In the genomic region with DNA sequence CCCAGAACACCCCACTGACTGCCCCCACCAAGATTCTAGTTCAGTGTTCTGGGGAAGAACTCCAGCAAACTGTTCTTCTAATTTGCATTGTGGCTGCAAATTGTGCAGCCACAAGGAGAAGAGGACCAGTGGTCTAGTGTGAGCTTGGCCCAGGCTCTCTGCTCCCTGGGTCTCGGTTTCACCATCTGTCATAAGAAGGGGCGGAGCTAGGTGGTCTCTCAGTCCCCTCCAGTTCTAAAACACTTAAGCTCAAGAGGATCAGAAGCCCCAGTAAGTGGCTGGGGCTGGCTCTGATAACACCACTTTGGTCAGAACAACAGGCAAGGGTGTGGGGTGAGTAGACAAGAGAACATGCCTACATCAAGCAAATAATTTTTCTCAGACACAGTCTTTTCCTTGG, we compare ENCODE assay signal across 17 cellular contexts.
DNase-seq lines count a peak whose midpoint lies in the region; ATAC-seq, FAIRE-seq and TF ChIP-seq lines count a peak whose summit lies in the region.
"Had no signal": no experiment of that assay in that cellular context is flagged by ENCODE, and none has a peak within 500 bp of the region (broad histone marks: within the 10 kb centered on the region; RNA-seq: fewer than 3 reads in every experiment).

No MANE protein-coding gene starts in this region.

- H3K9me3 ChIP-seq in transverse colon = no peaks in the 10 kb centered on the region
- H3K9me3 ChIP-seq: adrenal gland, body of pancreas, gastroesophageal sphincter, Peyer's patch, right lobe of liver had no signal

- in situ Hi-C loops in transverse colon (cut with MboI; ENCODE audit: low pct_ligation_motif_present in 1 of 4, low pct_unique_long_range_greater_than_20kb in 1 of 4, low sequenced_read_pairs in 3 of 4) = loop anchor here in 2 of 4 donors (10.0 to 25.0 kb wide), 2 partner anchors 138 to 1660 kb away; no protein-coding TSS in a partner anchor

- FAIRE-seq in HTR-8/SVneo (lab: Jason Lieb, UNC) = no peak

- H3K27me3 ChIP-seq in transverse colon = no peaks in the 10 kb centered on the region
- H3K27me3 ChIP-seq: adrenal gland, body of pancreas, gastroesophageal sphincter, hepatocyte, Peyer's patch, right lobe of liver had no signal

- H3K4me3 ChIP-seq in transverse colon = no peak overlapping the region
- H3K4me3 ChIP-seq: adrenal gland, body of pancreas, gastroesophageal sphincter, hepatocyte, Peyer's patch, right lobe of liver had no signal

- H3K27ac ChIP-seq in transverse colon = no peak overlapping the region
- H3K27ac ChIP-seq: body of pancreas, gastroesophageal sphincter, hepatocyte, Peyer's patch had no signal

- intact Hi-C loops in transverse colon (cut with DNase I; ENCODE audit: low total_unique reads) = loop anchor here (5.0 kb wide), 1 partner anchor 140 kb away; no protein-coding TSS in a partner anchor

- no peaks in the 10 kb centered on the region for H3K36me3 ChIP-seq in transverse colon
- H3K36me3 ChIP-seq: adrenal gland, gastroesophageal sphincter, Peyer's patch, right lobe of liver had no signal

- DNase-seq in NCI-H748 (lab: John Stamatoyannopoulos, UW; ENCODE audit: unreplicated experiment) (peak; percentile 29), NCI-H748 treated with DMSO at 0.1 percent for 48 hours (lab: John Stamatoyannopoulos, UW) (no peak), NCI-H524 (lab: John Stamatoyannopoulos, UW) (peak; percentile 96 to 98), transverse colon (peak; percentile 24), UCSD-AML1 (lab: John Stamatoyannopoulos, UW; ENCODE audit: unreplicated experiment) (no peak), HTR-8/SVneo (ENCODE audit: insufficient read length, low spot score) (no peak)
- DNase-seq: cerebellar nuclear complex, SIG-M5, T-helper 9 cell had no signal

- no peaks in the 10 kb centered on the region for H3K4me1 ChIP-seq in transverse colon
- H3K4me1 ChIP-seq: body of pancreas had no signal

- 55% methylated on average over 2 of the region's 2 CpGs; no CpG with 5 or more reads in 1 of the 2 donors for WGBS in transverse colon (ENCODE audit: low coverage in 1 of 2), 2 donors

- TF ChIP-seq POLR2A in transverse colon (IDR thresholded peaks at IDR 0.05) = no peak

- peak; percentile 42 for ATAC-seq in GM21825 (IDR thresholded peaks at IDR 0.05; ENCODE audit: unreplicated experiment)
- ATAC-seq in GM21360 (IDR thresholded peaks at IDR 0.05; ENCODE audit: unreplicated experiment) = no peak
- ATAC-seq: gastroesophageal sphincter had no signal

- TF ChIP-seq CTCF in transverse colon (IDR thresholded peaks at IDR 0.05) = no peak

- TF ChIP-seq EP300 in transverse colon (IDR thresholded peaks at IDR 0.05; ENCODE audit: low read depth) = no peak

Comparison
In these comparisons a context has a peak if more than half of its experiments do, and no peak if none do; other contexts are left out.
1. DNase-seq: peak in NCI-H748 (single experiment), NCI-H524 (2 of 2) and transverse colon (single experiment); none in NCI-H748 treated with DMSO at 0.1 percent for 48 hours (single experiment), UCSD-AML1 (single experiment) and HTR-8/SVneo (single experiment).